In the genomic region with DNA sequence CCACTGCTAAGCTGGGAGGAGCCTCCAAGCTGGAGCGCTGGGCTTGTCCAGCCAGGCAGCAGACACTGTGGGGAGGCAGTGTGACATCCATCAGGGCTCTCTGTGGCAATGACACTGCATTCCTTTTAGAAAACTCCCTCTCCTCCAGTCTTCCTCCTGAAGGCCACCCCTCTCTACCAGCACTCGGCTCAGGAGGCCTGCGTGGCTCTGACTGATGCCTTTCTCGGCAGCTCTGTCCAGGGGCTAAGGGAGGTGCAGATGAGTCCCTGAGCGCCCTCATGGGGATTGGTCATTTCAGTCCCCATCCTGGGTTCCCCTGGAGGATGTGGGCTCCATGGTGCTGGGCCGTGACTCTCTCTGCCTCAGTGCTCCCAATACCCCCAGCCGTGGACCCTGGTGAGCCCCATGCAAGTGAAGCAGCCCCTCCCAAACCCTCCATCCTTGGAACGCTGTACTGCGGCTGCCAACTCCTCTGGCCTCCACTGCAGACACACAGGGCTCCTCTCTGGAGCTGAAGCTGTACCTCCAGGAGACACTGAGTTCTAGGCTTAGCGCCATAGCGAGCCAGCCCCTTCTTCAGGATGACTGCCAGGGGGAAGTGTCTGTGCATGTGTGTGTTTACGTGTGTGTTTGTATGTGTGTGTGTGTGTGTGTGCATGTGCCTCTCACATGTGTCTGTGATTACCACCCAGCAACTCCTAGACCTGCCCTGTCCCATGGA, we compare ENCODE assay signal across 14 cellular contexts.
A peak's percentile ranks its signal among the peaks of the same experiment; 100 is the strongest.
DNase-seq lines count a peak whose midpoint lies in the region; ATAC-seq and TF ChIP-seq lines count a peak whose summit lies in the region.
"Had no signal": no experiment of that assay in that cellular context is flagged by ENCODE, and none has a peak within 500 bp of the region (broad histone marks: within the 10 kb centered on the region; RNA-seq: fewer than 3 reads in every experiment).

No MANE protein-coding gene starts in this region.

- H3K4me1 Mint-ChIP-seq in activated CD4-positive, alpha-beta T cell treated with anti-CD3 and anti-CD28 coated beads for 36 hours, result peaks cover 19% of the 10 kb centered on the region
- H3K4me1 Mint-ChIP-seq in WTC11, result peaks cover 3% of the 10 kb centered on the region; the same call in 1 of the 2 replicates
- peaks cover 28% of the 10 kb centered on the region for H3K4me1 Mint-ChIP-seq in stimulated activated naive CD8-positive, alpha-beta T cell treated with anti-CD3 and anti-CD28 coated beads, Interleukin-15, amount 100 ng/mL, for 72 hours
- H3K4me1 Mint-ChIP-seq: central memory CD8-positive, alpha-beta T cell had no signal

- H3K9me3 Mint-ChIP-seq in activated CD4-positive, alpha-beta T cell treated with anti-CD3 and anti-CD28 coated beads for 36 hours (ENCODE audit: low read depth), result no peaks in the 10 kb centered on the region
- H3K9me3 Mint-ChIP-seq in WTC11, result no peaks in the 10 kb centered on the region; the same call in 1 of the 2 replicates
- H3K9me3 Mint-ChIP-seq in stimulated activated naive CD8-positive, alpha-beta T cell treated with anti-CD3 and anti-CD28 coated beads, Interleukin-15, amount 100 ng/mL, for 72 hours, result no peaks in the 10 kb centered on the region
- H3K9me3 Mint-ChIP-seq: central memory CD8-positive, alpha-beta T cell; T-helper 2 cell treated with Interferon-gamma antibody and Interleukin-4, amounts not matched to agents 5 μg/mL and 100 μg/mL, for 36 hours had no signal

- H3K4me3 Mint-ChIP-seq in activated CD4-positive, alpha-beta T cell treated with anti-CD3 and anti-CD28 coated beads for 36 hours, result peak overlapping the region; percentile 31
- peak overlapping the region; percentile 51 for H3K4me3 Mint-ChIP-seq in WTC11
- peak overlapping the region; percentile 63 to 67 for H3K4me3 Mint-ChIP-seq in stimulated activated naive CD8-positive, alpha-beta T cell treated with anti-CD3 and anti-CD28 coated beads, Interleukin-15, amount 100 ng/mL, for 72 hours
- H3K4me3 Mint-ChIP-seq: central memory CD8-positive, alpha-beta T cell; T-helper 2 cell treated with Interferon-gamma antibody and Interleukin-4, amounts not matched to agents 5 μg/mL and 100 μg/mL, for 36 hours had no signal

- POLR2A ChIA-PET in activated CD4-positive, alpha-beta T cell treated with anti-CD3 and anti-CD28 coated beads for 36 hours (lab: Charles Lee), result interaction anchor here (0.5 kb wide), 1 partner anchor 459 kb away, joined by 4 read pairs; no protein-coding TSS in a partner anchor
- POLR2A ChIA-PET in WTC11 (lab: Charles Lee), result no interaction called here

- CTCF ChIA-PET in activated CD4-positive, alpha-beta T cell treated with anti-CD3 and anti-CD28 coated beads for 36 hours (lab: Charles Lee), result no interaction called here
- CTCF ChIA-PET in WTC11 (lab: Charles Lee), result interaction anchor here (1.0 to 1.8 kb wide), 5 partner anchors 30 to 326 kb away, joined by 3 to 11 read pairs (median 5); no protein-coding TSS in a partner anchor

- intact Hi-C loops in activated CD4-positive, alpha-beta T cell treated with anti-CD3 and anti-CD28 coated beads for 36 hours (cut with DNase I, micrococcal nuclease), result no loop called here

- DNase-seq in activated CD4-positive, alpha-beta T cell treated with anti-CD3 and anti-CD28 coated beads for 36 hours, result no peak
- no peak for DNase-seq in activated CD4-positive, alpha-beta T cell treated with anti-CD3 and anti-CD28 coated beads, Interleukin-2, amount 50 U/mL, for 48 hours
- DNase-seq in WTC11 (ENCODE audit: low spot score) (no peak), islet precursor cell (peak; percentile 54), iPS-NIHi7 (ENCODE audit: extremely low spot score) (no peak), T-helper 9 cell (no peak)
- no peak for DNase-seq in stimulated activated naive CD8-positive, alpha-beta T cell treated with anti-CD3 and anti-CD28 coated beads, Interleukin-15, amount 100 ng/mL, for 72 hours
- DNase-seq: mucosa of descending colon, NCI-H2171 treated with DMSO at 0.1 percent for 48 hours, trophoblast cell had no signal

- H3K27ac Mint-ChIP-seq in activated CD4-positive, alpha-beta T cell treated with anti-CD3 and anti-CD28 coated beads for 36 hours, result peak overlapping the region; percentile 42
- no peak overlapping the region for H3K27ac Mint-ChIP-seq in WTC11
- H3K27ac Mint-ChIP-seq in stimulated activated naive CD8-positive, alpha-beta T cell treated with anti-CD3 and anti-CD28 coated beads, Interleukin-15, amount 100 ng/mL, for 72 hours, result peak overlapping the region; percentile 84 to 89
- H3K27ac Mint-ChIP-seq: T-helper 2 cell treated with Interferon-gamma antibody and Interleukin-4, amounts not matched to agents 5 μg/mL and 100 μg/mL, for 36 hours had no signal

- H3K27me3 Mint-ChIP-seq in activated CD4-positive, alpha-beta T cell treated with anti-CD3 and anti-CD28 coated beads for 36 hours, result peaks cover 2% of the 10 kb centered on the region
- H3K27me3 Mint-ChIP-seq in WTC11 (ENCODE audit: low read depth), result peaks cover 7% of the 10 kb centered on the region
- peaks cover 19% of the 10 kb centered on the region for H3K27me3 Mint-ChIP-seq in stimulated activated naive CD8-positive, alpha-beta T cell treated with anti-CD3 and anti-CD28 coated beads, Interleukin-15, amount 100 ng/mL, for 72 hours

- H3K36me3 Mint-ChIP-seq in activated CD4-positive, alpha-beta T cell treated with anti-CD3 and anti-CD28 coated beads for 36 hours (ENCODE audit: low read depth), result no peaks in the 10 kb centered on the region
- no peaks in the 10 kb centered on the region for H3K36me3 Mint-ChIP-seq in WTC11

- no peak for ATAC-seq in activated CD4-positive, alpha-beta T cell treated with anti-CD3 and anti-CD28 coated beads for 36 hours
- ATAC-seq in WTC11 (no peak), GM21526 (IDR thresholded peaks at IDR 0.05; ENCODE audit: low FRiP score, unreplicated experiment) (no peak)
- ATAC-seq in stimulated activated naive CD8-positive, alpha-beta T cell treated with anti-CD3 and anti-CD28 coated beads, Interleukin-15, amount 100 ng/mL, for 72 hours, result no peak
- ATAC-seq: esophagus mucosa had no signal

- no peak for TF ChIP-seq CTCF in WTC11 (IDR thresholded peaks at IDR 0.05)

TF ChIP-seq in WTC11, 78 proteins besides CTCF, POLR2A, EP300 and RAD21 (continues in another document):
- no peak for TF ChIP-seq OVOL2 (CRISPR knock-in tag; IDR thresholded peaks at IDR 0.05; ENCODE audit: borderline replicate concordance)
- no peak for TF ChIP-seq NFATC4 (CRISPR knock-in tag; IDR thresholded peaks at IDR 0.05)
- TF ChIP-seq NFYB (CRISPR knock-in tag; conservative IDR thresholded peaks at IDR 0.05; ENCODE audit: low read depth), result no peak
- TF ChIP-seq, protein P1, sequence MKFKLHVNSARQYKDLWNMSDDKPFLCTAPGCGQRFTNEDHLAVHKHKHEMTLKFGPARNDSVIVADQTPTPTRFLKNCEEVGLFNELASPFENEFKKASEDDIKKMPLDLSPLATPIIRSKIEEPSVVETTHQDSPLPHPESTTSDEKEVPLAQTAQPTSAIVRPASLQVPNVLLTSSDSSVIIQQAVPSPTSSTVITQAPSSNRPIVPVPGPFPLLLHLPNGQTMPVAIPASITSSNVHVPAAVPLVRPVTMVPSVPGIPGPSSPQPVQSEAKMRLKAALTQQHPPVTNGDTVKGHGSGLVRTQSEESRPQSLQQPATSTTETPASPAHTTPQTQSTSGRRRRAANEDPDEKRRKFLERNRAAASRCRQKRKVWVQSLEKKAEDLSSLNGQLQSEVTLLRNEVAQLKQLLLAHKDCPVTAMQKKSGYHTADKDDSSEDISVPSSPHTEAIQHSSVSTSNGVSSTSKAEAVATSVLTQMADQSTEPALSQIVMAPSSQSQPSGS (CRISPR knock-in tag; IDR thresholded peaks at IDR 0.05; ENCODE audit: borderline replicate concordance, low read depth), result no peak
- TF ChIP-seq, protein P2, sequence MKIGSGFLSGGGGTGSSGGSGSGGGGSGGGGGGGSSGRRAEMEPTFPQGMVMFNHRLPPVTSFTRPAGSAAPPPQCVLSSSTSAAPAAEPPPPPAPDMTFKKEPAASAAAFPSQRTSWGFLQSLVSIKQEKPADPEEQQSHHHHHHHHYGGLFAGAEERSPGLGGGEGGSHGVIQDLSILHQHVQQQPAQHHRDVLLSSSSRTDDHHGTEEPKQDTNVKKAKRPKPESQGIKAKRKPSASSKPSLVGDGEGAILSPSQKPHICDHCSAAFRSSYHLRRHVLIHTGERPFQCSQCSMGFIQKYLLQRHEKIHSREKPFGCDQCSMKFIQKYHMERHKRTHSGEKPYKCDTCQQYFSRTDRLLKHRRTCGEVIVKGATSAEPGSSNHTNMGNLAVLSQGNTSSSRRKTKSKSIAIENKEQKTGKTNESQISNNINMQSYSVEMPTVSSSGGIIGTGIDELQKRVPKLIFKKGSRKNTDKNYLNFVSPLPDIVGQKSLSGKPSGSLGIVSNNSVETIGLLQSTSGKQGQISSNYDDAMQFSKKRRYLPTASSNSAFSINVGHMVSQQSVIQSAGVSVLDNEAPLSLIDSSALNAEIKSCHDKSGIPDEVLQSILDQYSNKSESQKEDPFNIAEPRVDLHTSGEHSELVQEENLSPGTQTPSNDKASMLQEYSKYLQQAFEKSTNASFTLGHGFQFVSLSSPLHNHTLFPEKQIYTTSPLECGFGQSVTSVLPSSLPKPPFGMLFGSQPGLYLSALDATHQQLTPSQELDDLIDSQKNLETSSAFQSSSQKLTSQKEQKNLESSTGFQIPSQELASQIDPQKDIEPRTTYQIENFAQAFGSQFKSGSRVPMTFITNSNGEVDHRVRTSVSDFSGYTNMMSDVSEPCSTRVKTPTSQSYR (CRISPR knock-in tag; IDR thresholded peaks at IDR 0.05), result no peak
- no peak for TF ChIP-seq ZNF138 (CRISPR knock-in tag; conservative IDR thresholded peaks at IDR 0.05)
